Comparison of ENCODE assay signal across 33 cellular contexts in the genomic region with DNA sequence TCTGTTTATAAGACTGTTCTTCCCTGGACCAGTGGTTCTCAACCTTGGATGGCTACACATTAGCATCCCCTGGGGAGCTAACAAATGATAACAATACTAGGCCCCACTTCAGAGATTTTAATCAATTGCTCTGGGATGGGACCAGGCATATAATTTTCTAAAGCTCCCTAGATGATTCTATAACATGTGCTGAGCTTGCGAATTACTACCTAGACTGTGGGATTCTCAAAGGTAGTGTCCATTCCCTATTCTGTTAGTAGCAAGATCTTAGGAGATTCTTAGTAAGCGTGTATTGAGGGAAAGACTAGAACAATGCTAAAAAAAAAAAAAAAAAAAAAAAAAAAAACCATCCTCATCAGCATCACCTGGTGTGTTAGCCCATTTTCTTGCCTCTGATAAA.
"Had no signal": no experiment of that assay in that cellular context is flagged by ENCODE, and none has a peak within 500 bp of the region (broad histone marks: within the 10 kb centered on the region; RNA-seq: fewer than 3 reads in every experiment).

No MANE protein-coding gene starts in this region.

- H3K9me3 ChIP-seq: adrenal gland, body of pancreas, breast epithelium had no signal

- ATAC-seq: activated CD8-positive, alpha-beta T cell treated with anti-CD3 and anti-CD28 coated beads for 36 hours; activated naive CD4-positive, alpha-beta T cell treated with anti-CD3 and anti-CD28 coated beads, Interleukin-2, amount 50 U/mL, for 72 hours; activated T-cell treated with anti-CD3 and anti-CD28 coated beads, Interleukin-2, amount 50 U/mL, for 4 hours; activated T-cell treated with anti-CD3 and anti-CD28 coated beads, Interleukin-2, amount 50 U/mL, for 72 hours; activated T-helper 17 cell treated with anti-CD3 and anti-CD28 coated beads, Interleukin-2, amount 50 U/mL, for 72 hours; body of pancreas had no signal

- H3K36me3 ChIP-seq: adrenal gland, brain microvascular endothelial cell, breast epithelium had no signal

- H3K4me3 ChIP-seq: adrenal gland, body of pancreas, breast epithelium had no signal

- H3K27ac ChIP-seq: adrenal gland, body of pancreas, brain microvascular endothelial cell, breast epithelium, VCaP had no signal

- FAIRE-seq: astrocyte, TTC549 had no signal

- H3K27me3 ChIP-seq: adrenal gland, body of pancreas, brain microvascular endothelial cell, breast epithelium had no signal

- DNase-seq: activated B cell treated with CpG ODN at 0.5 μM for 24 hours; activated CD4-positive, alpha-beta memory T cell treated with anti-CD3 and anti-CD28 coated beads for 36 hours; activated CD4-positive, alpha-beta T cell treated with anti-CD3 and anti-CD28 coated beads for 4 hours; activated CD4-positive, alpha-beta T cell treated with anti-CD3 and anti-CD28 coated beads, Interleukin-2, amount 10 ng/mL, durations not matched to agents 24 days and 14 days; activated CD4-positive, alpha-beta T cell treated with anti-CD3 and anti-CD28 coated beads, Interleukin-2, amount 50 U/mL, for 1 hour; activated CD4-positive, alpha-beta T cell treated with anti-CD3 and anti-CD28 coated beads, Interleukin-2, amount 50 U/mL, for 4 hours; activated CD4-positive, CD25-positive, alpha-beta regulatory T cell treated with anti-CD3 and anti-CD28 coated beads, Interleukin-2, amount 50 U/mL, for 72 hours; activated CD8-positive, alpha-beta memory T cell treated with anti-CD3 and anti-CD28 coated beads, Interleukin-2, amount 50 U/mL, for 4 hours; activated CD8-positive, alpha-beta T cell treated with anti-CD3 and anti-CD28 coated beads for 36 hours; activated effector memory CD4-positive, alpha-beta T cell treated with anti-CD3 and anti-CD28 coated beads, Interleukin-2, amount 50 U/mL, for 16 hours; activated gamma-delta T cell treated with Interleukin-2 at 50 U/mL for 16 hours; activated naive CD4-positive, alpha-beta T cell; activated naive CD4-positive, alpha-beta T cell treated with anti-CD3 and anti-CD28 coated beads for 36 hours; activated naive CD4-positive, alpha-beta T cell treated with anti-CD3 and anti-CD28 coated beads, Interleukin-2, amount 50 U/mL, for 16 hours; activated naive CD8-positive, alpha-beta T cell treated with anti-CD3 and anti-CD28 coated beads for 36 hours; activated T-cell treated with anti-CD3 and anti-CD28 coated beads for 4 hours; activated T-cell treated with anti-CD3 and anti-CD28 coated beads, Interleukin-2, amount 50 U/mL, for 1 hour; activated T-cell treated with anti-CD3 and anti-CD28 coated beads, Interleukin-2, amount 50 U/mL, for 4 hours; activated T-cell treated with anti-CD3 and anti-CD28 coated beads, Interleukin-2, amount 50 U/mL, for 72 hours; adrenal gland; amniotic stem cell; aorta; body of pancreas; brain microvascular endothelial cell; central memory CD4-positive, alpha-beta T cell; T-helper 2 cell; T-helper 9 cell had no signal

- H3K4me1 ChIP-seq: adrenal gland, body of pancreas, breast epithelium had no signal
